Comparison of ENCODE assay signal across 8 cellular contexts in the genomic region with DNA sequence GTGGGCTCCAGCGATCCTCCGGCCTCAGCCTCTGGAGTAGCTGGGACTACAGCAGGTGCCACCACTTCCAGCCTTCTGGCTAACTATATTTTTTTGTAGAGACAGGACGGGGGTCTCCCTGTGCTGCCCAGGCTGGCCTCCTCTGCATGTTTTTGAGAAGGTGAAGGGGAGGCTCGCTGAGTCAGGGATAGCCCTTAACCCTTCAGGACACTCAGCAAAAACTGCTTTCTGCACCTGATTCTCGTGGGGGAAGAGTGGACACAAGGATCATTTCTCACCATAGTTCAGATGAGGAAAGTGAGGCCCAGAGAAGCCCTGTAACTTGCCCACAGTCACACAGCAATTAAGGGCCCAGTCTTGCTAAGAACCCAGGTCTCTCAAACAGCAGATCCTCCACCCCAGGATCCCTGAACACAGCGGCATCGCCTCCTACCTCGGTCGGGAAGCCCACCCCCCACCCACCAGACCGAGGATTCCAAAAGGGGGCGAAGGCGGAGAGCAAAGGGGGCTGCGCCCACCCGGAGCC. TPM values are rescaled to one million over a fixed set of nuclear protein-coding genes. Genes with fewer than 3 reads are reported as not detected.
DNase-seq lines count a peak whose midpoint lies in the region; ATAC-seq and TF ChIP-seq lines count a peak whose summit lies in the region.

No MANE protein-coding gene starts in this region.

- H3K4me1 ChIP-seq in heart left ventricle (peaks cover 11 to 79% (median 52%) of the 10 kb centered on the region in 12 donors), muscle layer of duodenum (ENCODE audit: control insufficient read depth in 1 of 2, insufficient read depth in 2 of 2, low read length in 2 of 2) (peaks cover 0 to 4% of the 10 kb centered on the region in 2 donors), vagina (peaks cover 47% of the 10 kb centered on the region)

- DNase-seq in heart left ventricle, result no peak
- DNase-seq in Right ventricle myocardium superior, result no peak
- no peak for DNase-seq in choroid plexus epithelial cell (ENCODE audit: low read depth)
- DNase-seq in vagina (ENCODE audit: extremely low spot score in 2 of 2), result no peak
- DNase-seq in inferior parietal cortex (ENCODE audit: extremely low spot score), result no peak
- no peak for DNase-seq in posterior vena cava (ENCODE audit: low spot score)
- DNase-seq in NCI-H187 treated with DMSO at 0.1 percent for 48 hours (lab: John Stamatoyannopoulos, UW), result no peak

- H3K4me3 ChIP-seq in heart left ventricle (peak overlapping the region; percentile 19 to 66 (median 54)), choroid plexus epithelial cell (ENCODE audit: low read depth, low read length) (peak overlapping the region; percentile 43), muscle layer of duodenum (ENCODE audit: low read depth in 1 of 2, low read length in 2 of 2) (peak overlapping the region; percentile 60 to 61), vagina (peak overlapping the region; percentile 50 to 52)

- peak overlapping the region; percentile 80 to 92 (median 85) for H3K27ac ChIP-seq in heart left ventricle
- H3K27ac ChIP-seq in muscle layer of duodenum (ENCODE audit: low read length), result peak overlapping the region; percentile 49
- peak overlapping the region; percentile 65 for H3K27ac ChIP-seq in vagina

- no peak for TF ChIP-seq POLR2A in heart left ventricle (IDR thresholded peaks at IDR 0.05)
- no peak for TF ChIP-seq POLR2A in vagina (IDR thresholded peaks at IDR 0.05)

- H3K9me3 ChIP-seq in heart left ventricle (no peaks in the 10 kb centered on the region), muscle layer of duodenum (ENCODE audit: control insufficient read depth in 1 of 2, low read length in 2 of 2) (no peaks in the 10 kb centered on the region), vagina (no peaks in the 10 kb centered on the region)

- ATAC-seq in heart left ventricle, result no peak
- no peak for ATAC-seq in Right ventricle myocardium superior (ENCODE audit: poor library complexity)

- H3K36me3 ChIP-seq in heart left ventricle (no peaks in the 10 kb centered on the region), muscle layer of duodenum (ENCODE audit: control insufficient read depth in 1 of 2, insufficient read depth in 2 of 2, low read length in 2 of 2) (no peaks in the 10 kb centered on the region), vagina (no peaks in the 10 kb centered on the region)

- TF ChIP-seq CTCF in heart left ventricle (IDR thresholded peaks at IDR 0.05), result no peak
- TF ChIP-seq CTCF in choroid plexus epithelial cell (conservative IDR thresholded peaks at IDR 0.05; ENCODE audit: low read depth, low read length), result no peak
- no peak for TF ChIP-seq CTCF in vagina (IDR thresholded peaks at IDR 0.05)

- intact Hi-C loops in heart left ventricle (cut with DNase I) (no loop called here), Right ventricle myocardium superior (cut with DNase I) (no loop called here), vagina (cut with DNase I) (no loop called here), posterior vena cava (cut with DNase I) (no loop called here)

- WGBS in heart left ventricle, 4 donors, result 35 to 48% (median 37%) methylated on average over 9 to 14 of the region's 14 CpGs

- H3K27me3 ChIP-seq in heart left ventricle, result peaks cover 0 to 5% (median 0%) of the 10 kb centered on the region in 9 donors
- peaks cover 7% of the 10 kb centered on the region for H3K27me3 ChIP-seq in muscle layer of duodenum (ENCODE audit: low read depth, low read length)
- no peaks in the 10 kb centered on the region for H3K27me3 ChIP-seq in vagina

RNA-seq across cellular contexts. Expression of a gene that starts 1.3 kb away (rescaled TPM):
- total RNA-seq in heart left ventricle (10 to 100 TPM in 3 of 9 donors, 1 to 10 TPM in 6; 1.1 to 25.9 (median 3.3) TPM), Right ventricle myocardium superior (3.7 TPM), vagina (18.4 TPM), posterior vena cava (10 to 100 TPM; 21.9 to 22.5 TPM)
- polyA plus RNA-seq in heart left ventricle, result 1 to 10 TPM; 2.8 to 7.2 TPM

RNA-seq across cellular contexts. Expression of a gene that starts 29.8 kb away (rescaled TPM):
- total RNA-seq in heart left ventricle (10 to 100 TPM; 29.2 to 50.2 (median 42.1) TPM), Right ventricle myocardium superior (47.4 TPM), vagina (62.4 TPM), posterior vena cava (10 to 100 TPM; 54.5 to 58.3 TPM)
- 10 to 100 TPM; 25.8 to 48.4 TPM for polyA plus RNA-seq in heart left ventricle

RNA-seq across cellular contexts. Expression of a gene that starts 38.3 kb away (rescaled TPM):
- 100 to 1,000 TPM in 1 of 9 donors, 10 to 100 TPM in 8; 18.3 to 140 (median 70.2) TPM for total RNA-seq in heart left ventricle
- 10 to 100 TPM; 44.5 to 61.9 TPM for polyA plus RNA-seq in heart left ventricle
- 29.2 TPM for total RNA-seq in Right ventricle myocardium superior
- 28.2 TPM for total RNA-seq in vagina
- total RNA-seq in posterior vena cava, result 100 to 1,000 TPM in 1 of 2 donors, 10 to 100 TPM in 1; 55.2 to 104 TPM
